In the genomic region with DNA sequence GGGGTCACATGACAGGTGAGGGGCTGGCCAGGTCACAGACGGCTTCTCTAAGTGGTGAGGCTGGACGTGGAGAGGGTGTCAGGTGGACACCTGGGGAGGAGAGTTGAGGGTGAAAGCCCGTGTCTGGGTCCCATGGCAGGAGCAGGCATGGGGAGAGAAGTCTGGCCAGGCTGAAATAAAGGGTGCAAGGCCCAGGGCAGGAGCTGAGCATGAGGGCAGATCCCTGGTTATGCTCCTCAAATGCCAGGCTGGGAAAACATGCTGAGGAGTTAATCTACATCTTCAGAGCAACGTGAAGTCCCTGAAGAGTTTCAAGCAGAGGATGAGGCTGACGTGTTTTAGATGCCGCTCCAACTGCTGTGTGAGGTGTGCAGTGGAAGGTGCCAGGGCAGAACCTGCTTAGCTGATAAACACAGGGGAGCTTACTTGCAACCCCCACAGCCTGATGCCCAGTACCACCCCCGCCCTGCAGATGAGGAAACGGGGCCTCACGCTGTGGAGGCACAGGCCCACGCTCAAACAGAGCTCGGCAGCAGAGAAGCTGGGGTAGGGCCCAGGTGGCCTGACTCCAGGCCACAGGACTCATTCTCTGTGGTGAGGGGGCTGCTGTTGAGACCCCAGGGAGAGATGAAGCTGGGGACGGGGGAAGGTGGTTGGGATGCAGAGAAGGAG, we compare ENCODE assay signal across 14 cellular contexts. TPM values are rescaled to one million over a fixed set of nuclear protein-coding genes. Genes with fewer than 3 reads are reported as not detected.
"Had no signal": no experiment of that assay in that cellular context is flagged by ENCODE, and none has a peak within 500 bp of the region (broad histone marks: within the 10 kb centered on the region; RNA-seq: fewer than 3 reads in every experiment).

No MANE protein-coding gene starts in this region.

- H3K36me3 Mint-ChIP-seq: activated naive CD4-positive, alpha-beta T cell treated with anti-CD3 and anti-CD28 coated beads, Interleukin-2, amount 50 U/mL, for 24 hours; immature natural killer cell; memory B cell had no signal

- H3K4me1 Mint-ChIP-seq: activated naive CD4-positive, alpha-beta T cell treated with anti-CD3 and anti-CD28 coated beads, Interleukin-2, amount 50 U/mL, for 24 hours; memory B cell had no signal

- H3K27ac Mint-ChIP-seq: activated naive CD4-positive, alpha-beta T cell treated with anti-CD3 and anti-CD28 coated beads, Interleukin-2, amount 50 U/mL, for 24 hours; memory B cell; nephron; stimulated activated naive CD8-positive, alpha-beta T cell treated with anti-CD3 and anti-CD28 coated beads, Interleukin-15, Interleukin-2, amounts not matched to agents 100 ng/mL and 50 ng/mL, for 24 hours; T-helper 2 cell treated with Interferon-gamma antibody and Interleukin-4, amounts not matched to agents 5 μg/mL and 100 μg/mL, for 36 hours had no signal

- H3K27me3 ChIP-seq: brain microvascular endothelial cell, dorsolateral prefrontal cortex, testis had no signal

- H3K27ac ChIP-seq: brain microvascular endothelial cell, esophagus muscularis mucosa, testis had no signal

- H3K4me3 ChIP-seq: dorsolateral prefrontal cortex, esophagus muscularis mucosa, testis had no signal

- DNase-seq: amygdala; brain microvascular endothelial cell; immature natural killer cell; stimulated activated CD4-positive, alpha-beta T cell treated with anti-CD3 and anti-CD28 coated beads, Interleukin-2, amount 100 ng/mL, for 24 hours; testis had no signal

- H3K27me3 Mint-ChIP-seq: activated naive CD4-positive, alpha-beta T cell treated with anti-CD3 and anti-CD28 coated beads, Interleukin-2, amount 50 U/mL, for 24 hours had no signal

- H3K4me3 Mint-ChIP-seq: activated naive CD4-positive, alpha-beta T cell treated with anti-CD3 and anti-CD28 coated beads, Interleukin-2, amount 50 U/mL, for 24 hours; immature natural killer cell; memory B cell; nephron; stimulated activated naive CD8-positive, alpha-beta T cell treated with anti-CD3 and anti-CD28 coated beads, Interleukin-15, Interleukin-2, amounts not matched to agents 100 ng/mL and 50 ng/mL, for 24 hours; T-helper 2 cell treated with Interferon-gamma antibody and Interleukin-4, amounts not matched to agents 5 μg/mL and 100 μg/mL, for 36 hours had no signal

- H3K4me1 ChIP-seq: esophagus muscularis mucosa had no signal

- H3K9me3 Mint-ChIP-seq: activated naive CD4-positive, alpha-beta T cell treated with anti-CD3 and anti-CD28 coated beads, Interleukin-2, amount 50 U/mL, for 24 hours; activated T-helper 2 cell treated with anti-CD3 and anti-CD28 coated beads, Interferon-gamma antibody, Interleukin-2, Interleukin-4, amounts not matched to agents 10 μg/mL and 5 μg/mL and 100 μg/mL, durations not matched to agents 14 hours and 24 hours and 36 hours; immature natural killer cell; memory B cell; nephron; stimulated activated naive CD8-positive, alpha-beta T cell treated with anti-CD3 and anti-CD28 coated beads, Interleukin-15, Interleukin-2, amounts not matched to agents 100 ng/mL and 50 ng/mL, for 24 hours; T-helper 2 cell treated with Interferon-gamma antibody and Interleukin-4, amounts not matched to agents 5 μg/mL and 100 μg/mL, for 36 hours had no signal

- H3K9me3 ChIP-seq: esophagus muscularis mucosa, testis had no signal

- H3K36me3 ChIP-seq: brain microvascular endothelial cell had no signal

RNA-seq across cellular contexts. Expression of gene HCN4, which starts 40.5 kb away (rescaled TPM):
- total RNA-seq: fibroblast of villous mesenchyme had no signal
- polyA plus RNA-seq: immature natural killer cell had no signal
